22 cellular contexts compared by ENCODE assay signal in the genomic region with DNA sequence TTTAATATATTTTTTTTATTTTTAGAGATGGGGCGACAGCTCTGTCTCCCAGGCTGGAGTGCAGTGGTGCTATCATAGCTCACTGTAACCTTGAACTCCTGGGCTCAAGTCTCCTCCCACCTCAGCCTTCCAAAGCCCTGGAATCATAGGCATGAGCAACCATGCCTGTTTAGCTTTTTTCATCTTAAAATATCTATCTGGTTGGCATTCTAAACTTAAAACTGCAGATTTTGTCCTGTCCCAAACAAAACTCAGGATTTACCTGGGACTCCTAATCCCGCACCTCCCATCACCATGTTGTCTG.
DNase-seq lines count a peak whose midpoint lies in the region; ATAC-seq and TF ChIP-seq lines count a peak whose summit lies in the region.
"Had no signal": no experiment of that assay in that cellular context is flagged by ENCODE, and none has a peak within 500 bp of the region (broad histone marks: within the 10 kb centered on the region; RNA-seq: fewer than 3 reads in every experiment).

No MANE protein-coding gene starts in this region.

- H3K36me3 Mint-ChIP-seq in activated naive CD4-positive, alpha-beta T cell treated with anti-CD3 and anti-CD28 coated beads, Interleukin-2, amount 50 U/mL, for 24 hours = peaks cover 5% of the 10 kb centered on the region
- peaks cover 7% of the 10 kb centered on the region for H3K36me3 Mint-ChIP-seq in CD4-positive, CD25-positive, alpha-beta regulatory T cell
- H3K36me3 Mint-ChIP-seq in T-cell = peaks cover 15% of the 10 kb centered on the region
- peaks cover 8% of the 10 kb centered on the region for H3K36me3 Mint-ChIP-seq in memory B cell
- peaks cover 12% of the 10 kb centered on the region for H3K36me3 Mint-ChIP-seq in activated CD8-positive, alpha-beta memory T cell treated with anti-CD3 and anti-CD28 coated beads, Interleukin-2, amount 10 ng/mL, durations not matched to agents 7 days and 5 days
- H3K36me3 Mint-ChIP-seq in Calu3 (ENCODE audit: insufficient read depth, unreplicated experiment) = peaks cover 59% of the 10 kb centered on the region

- H3K4ac ChIP-seq in trophoblast cell (ENCODE audit: low read depth, low read length) = no peak overlapping the region

- H3K4me2 ChIP-seq in trophoblast cell (ENCODE audit: low read length) = no peak overlapping the region
- H3K4me2 ChIP-seq: A549 had no signal

- no peak overlapping the region for H2AFZ ChIP-seq in trophoblast cell (ENCODE audit: insufficient read depth, low read length, poor library complexity)

- WGBS in trophoblast cell (ENCODE audit: extremely low coverage, insufficient coverage, insufficient read length) = no CpG with 5 or more reads among the region's 2 CpGs

- no peaks in the 10 kb centered on the region for H3K27me3 ChIP-seq in CD4-positive, CD25-positive, alpha-beta regulatory T cell (ENCODE audit: control insufficient read depth, insufficient read depth, low read length)
- no peaks in the 10 kb centered on the region for H3K27me3 ChIP-seq in trophoblast cell (ENCODE audit: insufficient read depth, low read length)
- H3K27me3 ChIP-seq: BE2C had no signal

- H3K27ac Mint-ChIP-seq in activated naive CD4-positive, alpha-beta T cell treated with anti-CD3 and anti-CD28 coated beads, Interleukin-2, amount 50 U/mL, for 24 hours = peak overlapping the region; percentile 49
- peak overlapping the region in 2 of 3 donors; percentile 68 to 87 for H3K27ac Mint-ChIP-seq in CD4-positive, CD25-positive, alpha-beta regulatory T cell
- H3K27ac Mint-ChIP-seq in T-cell (peak overlapping the region; percentile 37 to 49), memory B cell (peak overlapping the region; percentile 9), Calu3 (ENCODE audit: unreplicated experiment) (no peak overlapping the region)
- H3K27ac Mint-ChIP-seq in activated CD8-positive, alpha-beta memory T cell treated with anti-CD3 and anti-CD28 coated beads, Interleukin-2, amount 10 ng/mL, durations not matched to agents 7 days and 5 days = no peak overlapping the region
- H3K27ac Mint-ChIP-seq: HFFc6 had no signal

- H3K79me1 ChIP-seq in trophoblast cell (ENCODE audit: low read length) = peaks cover 3% of the 10 kb centered on the region

- H3K9me3 ChIP-seq in CD4-positive, CD25-positive, alpha-beta regulatory T cell (ENCODE audit: control insufficient read depth in 2 of 2, low read length in 2 of 2) = no peaks in the 10 kb centered on the region
- H3K9me3 ChIP-seq in trophoblast cell (ENCODE audit: insufficient read depth, low read depth, low read length) = no peaks in the 10 kb centered on the region
- H3K9me3 ChIP-seq: A549, BE2C had no signal

- H3K4me1 ChIP-seq in CD4-positive, CD25-positive, alpha-beta regulatory T cell (ENCODE audit: control insufficient read depth, insufficient read depth, low read length, poor library complexity, severe bottlenecking) = no peaks in the 10 kb centered on the region
- peaks cover 10 to 15% of the 10 kb centered on the region in 2 experiments for H3K4me1 ChIP-seq in trophoblast cell (ENCODE audit: control insufficient read depth in 1 of 2, insufficient read depth in 2 of 2, low read length in 2 of 2)
- H3K4me1 ChIP-seq: BE2C had no signal

- no peaks in the 10 kb centered on the region for H3K79me2 ChIP-seq in trophoblast cell (ENCODE audit: control insufficient read depth, insufficient read depth, low read length, poor library complexity)

- H2AK5ac ChIP-seq in trophoblast cell (ENCODE audit: low read length) = no peak overlapping the region

- H3K9ac ChIP-seq in trophoblast cell (ENCODE audit: low read length) = no peak overlapping the region

- no peak overlapping the region for H3K4me3 Mint-ChIP-seq in activated naive CD4-positive, alpha-beta T cell treated with anti-CD3 and anti-CD28 coated beads, Interleukin-2, amount 50 U/mL, for 24 hours
- no peak overlapping the region for H3K4me3 Mint-ChIP-seq in CD4-positive, CD25-positive, alpha-beta regulatory T cell
- H3K4me3 Mint-ChIP-seq in T-cell = no peak overlapping the region
- no peak overlapping the region for H3K4me3 Mint-ChIP-seq in memory B cell
- H3K4me3 Mint-ChIP-seq in activated CD8-positive, alpha-beta memory T cell treated with anti-CD3 and anti-CD28 coated beads, Interleukin-2, amount 10 ng/mL, durations not matched to agents 7 days and 5 days = no peak overlapping the region
- no peak overlapping the region for H3K4me3 Mint-ChIP-seq in Calu3 (ENCODE audit: low read depth, unreplicated experiment)
- H3K4me3 Mint-ChIP-seq: HFFc6 had no signal

- no peak overlapping the region for H3K18ac ChIP-seq in trophoblast cell (ENCODE audit: low read length)

- H2BK5ac ChIP-seq in trophoblast cell (ENCODE audit: low read depth, low read length, poor library complexity) = no peak overlapping the region

- BruUV-seq in Calu3 (replicated peaks; lab: Mats Ljungman, UMichigan) = no TSS peak

- ATAC-seq in CD4-positive, CD25-positive, alpha-beta regulatory T cell (ENCODE audit: low read depth in 2 of 2) = no peak
- ATAC-seq in T-cell (replicated peaks in 1 of 4) = no peak
- ATAC-seq in memory B cell (ENCODE audit: low read depth) = no peak
- ATAC-seq in activated CD8-positive, alpha-beta memory T cell treated with anti-CD3 and anti-CD28 coated beads, Interleukin-2, amount 10 ng/mL, durations not matched to agents 7 days and 5 days = no peak
- ATAC-seq: A549, GM12878 had no signal

- no peaks in the 10 kb centered on the region for H3K9me3 Mint-ChIP-seq in activated naive CD4-positive, alpha-beta T cell treated with anti-CD3 and anti-CD28 coated beads, Interleukin-2, amount 50 U/mL, for 24 hours
- H3K9me3 Mint-ChIP-seq in CD4-positive, CD25-positive, alpha-beta regulatory T cell = no peaks in the 10 kb centered on the region
- no peaks in the 10 kb centered on the region for H3K9me3 Mint-ChIP-seq in T-cell
- H3K9me3 Mint-ChIP-seq in memory B cell = no peaks in the 10 kb centered on the region
- no peaks in the 10 kb centered on the region for H3K9me3 Mint-ChIP-seq in activated CD8-positive, alpha-beta memory T cell treated with anti-CD3 and anti-CD28 coated beads, Interleukin-2, amount 10 ng/mL, durations not matched to agents 7 days and 5 days (ENCODE audit: low read depth)
- H3K9me3 Mint-ChIP-seq in Calu3 (ENCODE audit: low read depth, unreplicated experiment) = no peaks in the 10 kb centered on the region
- H3K9me3 Mint-ChIP-seq: HFFc6 had no signal

- H3K4me1 Mint-ChIP-seq in activated naive CD4-positive, alpha-beta T cell treated with anti-CD3 and anti-CD28 coated beads, Interleukin-2, amount 50 U/mL, for 24 hours = peaks cover 6% of the 10 kb centered on the region
- H3K4me1 Mint-ChIP-seq in CD4-positive, CD25-positive, alpha-beta regulatory T cell = peaks cover 0 to 8% (median 5%) of the 10 kb centered on the region in 4 donors
- H3K4me1 Mint-ChIP-seq in T-cell = peaks cover 4 to 9% (median 7%) of the 10 kb centered on the region in 3 donors
- H3K4me1 Mint-ChIP-seq in memory B cell = peaks cover 13% of the 10 kb centered on the region
- peaks cover 6% of the 10 kb centered on the region for H3K4me1 Mint-ChIP-seq in activated CD8-positive, alpha-beta memory T cell treated with anti-CD3 and anti-CD28 coated beads, Interleukin-2, amount 10 ng/mL, durations not matched to agents 7 days and 5 days
- H3K4me1 Mint-ChIP-seq in Calu3 (ENCODE audit: low read depth, unreplicated experiment) = peaks cover 8% of the 10 kb centered on the region

- TF ChIP-seq CTCF in Calu3 (IDR thresholded peaks at IDR 0.05; ENCODE audit: unreplicated experiment) = no peak

- POLR2A ChIA-PET in T-cell (lab: Charles Lee) = no interaction called here

- no peak overlapping the region for H2BK120ac ChIP-seq in trophoblast cell (ENCODE audit: insufficient read depth, low read length, poor library complexity)

- H2BK12ac ChIP-seq in trophoblast cell (ENCODE audit: low read length) = no peak overlapping the region

- intact Hi-C loops in Calu3 (cut with micrococcal nuclease; ENCODE audit: unreplicated experiment) = loop anchor here (5.0 kb wide), 2 partner anchors 637 to 962 kb away; no protein-coding TSS in a partner anchor

- peaks cover 43% of the 10 kb centered on the region for H3K36me3 ChIP-seq in CD4-positive, CD25-positive, alpha-beta regulatory T cell (ENCODE audit: control insufficient read depth, insufficient read depth, low read length)
- H3K36me3 ChIP-seq in trophoblast cell (ENCODE audit: control insufficient read depth in 1 of 2, insufficient read depth in 2 of 2, low read length in 2 of 2) = peaks cover 28 to 52% of the 10 kb centered on the region in 2 experiments

- no peaks in the 10 kb centered on the region for H3K27me3 Mint-ChIP-seq in activated naive CD4-positive, alpha-beta T cell treated with anti-CD3 and anti-CD28 coated beads, Interleukin-2, amount 50 U/mL, for 24 hours
- H3K27me3 Mint-ChIP-seq in CD4-positive, CD25-positive, alpha-beta regulatory T cell = no peaks in the 10 kb centered on the region
- H3K27me3 Mint-ChIP-seq in T-cell (no peaks in the 10 kb centered on the region), memory B cell (no peaks in the 10 kb centered on the region), Calu3 (ENCODE audit: unreplicated experiment) (no peaks in the 10 kb centered on the region)
- H3K27me3 Mint-ChIP-seq in activated CD8-positive, alpha-beta memory T cell treated with anti-CD3 and anti-CD28 coated beads, Interleukin-2, amount 10 ng/mL, durations not matched to agents 7 days and 5 days = no peaks in the 10 kb centered on the region

- H4K12ac ChIP-seq in trophoblast cell (ENCODE audit: low read depth, low read length) = no peak overlapping the region

- H3K4me3 ChIP-seq in CD4-positive, CD25-positive, alpha-beta regulatory T cell (ENCODE audit: low read depth, low read length) = no peak overlapping the region
- no peak overlapping the region for H3K4me3 ChIP-seq in trophoblast cell (ENCODE audit: low read depth, low read length)
- H3K4me3 ChIP-seq: A549, GM12878 had no signal

- no peak overlapping the region for H3K14ac ChIP-seq in trophoblast cell (ENCODE audit: low read length)

- no peak overlapping the region for H3K27ac ChIP-seq in CD4-positive, CD25-positive, alpha-beta regulatory T cell (ENCODE audit: insufficient read depth, low read length, poor library complexity, severe bottlenecking)
- no peak overlapping the region for H3K27ac ChIP-seq in trophoblast cell (ENCODE audit: low read depth, low read length)
- H3K27ac ChIP-seq: A549 had no signal

- CTCF ChIA-PET in T-cell (lab: Charles Lee) = interaction anchor here in 1 of 2 donors (0.6 kb wide), 1 partner anchor 1478 kb away, joined by 3 read pairs; no protein-coding TSS in a partner anchor
- CTCF ChIA-PET in activated CD8-positive, alpha-beta memory T cell treated with anti-CD3 and anti-CD28 coated beads, Interleukin-2, amount 10 ng/mL, durations not matched to agents 7 days and 5 days (lab: Charles Lee) = interaction anchor here (0.9 to 1.3 kb wide), 4 partner anchors 8 to 276 kb away, joined by 3 to 4 read pairs (median 3); no protein-coding TSS in a partner anchor
- CTCF ChIA-PET in Calu3 (lab: Charles Lee) = interaction anchor here (1.0 kb wide), 1 partner anchor 28 kb away, joined by 3 read pairs; no protein-coding TSS in a partner anchor

- no peak overlapping the region for H3K23ac ChIP-seq in trophoblast cell (ENCODE audit: low read length)

- H4K91ac ChIP-seq in trophoblast cell (ENCODE audit: low read depth, low read length) = no peak overlapping the region

- no peak for DNase-seq in activated naive CD4-positive, alpha-beta T cell (lab: John Stamatoyannopoulos, UW)
- no peak for DNase-seq in CD4-positive, CD25-positive, alpha-beta regulatory T cell
- DNase-seq in T-cell (no peak), memory B cell (ENCODE audit: low spot score in 2 of 2) (no peak), Calu3 (no peak), trophoblast cell (no peak)
- no peak for DNase-seq in activated CD8-positive, alpha-beta memory T cell treated with anti-CD3 and anti-CD28 coated beads, Interleukin-2, amount 10 ng/mL, durations not matched to agents 7 days and 5 days
- DNase-seq: BE2C, COR-L47, DND-41, H7, HFFc6, Kasumi-1, NCI-H1694, NCI-H2081, NCI-H2171, NCI-H524 treated with DMSO at 0.1 percent for 48 hours, NCI-H82, Right ventricle myocardium superior had no signal

- no peak overlapping the region for H4K8ac ChIP-seq in trophoblast cell (ENCODE audit: low read depth, low read length)

Comparison
In these comparisons a context has a peak if more than half of its experiments do, and no peak if none do; other contexts are left out.
1. H3K27ac Mint-ChIP-seq: peak in activated naive CD4-positive, alpha-beta T cell treated with anti-CD3 and anti-CD28 coated beads, Interleukin-2, amount 50 U/mL, for 24 hours (single experiment), CD4-positive, CD25-positive, alpha-beta regulatory T cell (2 of 3), T-cell (2 of 2) and memory B cell (single experiment); none in activated CD8-positive, alpha-beta memory T cell treated with anti-CD3 and anti-CD28 coated beads, Interleukin-2, amount 10 ng/mL, durations not matched to agents 7 days and 5 days (single experiment) and Calu3 (single experiment).